In genomic region chr7:151769189-151769821, GRCh38 we compare ENCODE assay signal across 11 cellular contexts.
DNase-seq lines count a peak whose midpoint lies in the region; ATAC-seq and TF ChIP-seq lines count a peak whose summit lies in the region.
"Had no signal": no experiment of that assay in that cellular context is flagged by ENCODE, and none has a peak within 500 bp of the region (broad histone marks: within the 10 kb centered on the region; RNA-seq: fewer than 3 reads in every experiment).

No MANE protein-coding gene starts in this region.

- TF ChIP-seq CTCF in body of pancreas (IDR thresholded peaks at IDR 0.05) (no peak), type B pancreatic cell (conservative IDR thresholded peaks at IDR 0.05) (no peak)

- H3K4me1 Mint-ChIP-seq in CD4-positive, CD25-positive, alpha-beta regulatory T cell: peaks cover 7 to 61% (median 39%) of the 10 kb centered on the region in 4 donors
- peaks cover 36% of the 10 kb centered on the region for H3K4me1 Mint-ChIP-seq in activated CD4-positive, alpha-beta T cell treated with anti-CD3 and anti-CD28 coated beads, Interleukin-2, amount 10 ng/mL, durations not matched to agents 24 days and 14 days
- no peaks in the 10 kb centered on the region for H3K4me1 Mint-ChIP-seq in type B pancreatic cell (ENCODE audit: unreplicated experiment)

- WGBS in body of pancreas, 2 donors: 86 to 91% methylated on average over 9 to 11 of the region's 11 CpGs

- H3K27ac Mint-ChIP-seq in CD4-positive, CD25-positive, alpha-beta regulatory T cell: peak overlapping the region; percentile 88 to 97 (median 97)
- H3K27ac Mint-ChIP-seq in activated CD4-positive, alpha-beta T cell treated with anti-CD3 and anti-CD28 coated beads, Interleukin-2, amount 10 ng/mL, durations not matched to agents 24 days and 14 days: peak overlapping the region; percentile 83
- no peak overlapping the region for H3K27ac Mint-ChIP-seq in type B pancreatic cell

- TF ChIP-seq POLR2A in body of pancreas (IDR thresholded peaks at IDR 0.05): no peak

- no peaks in the 10 kb centered on the region for H3K27me3 ChIP-seq in CD4-positive, CD25-positive, alpha-beta regulatory T cell (ENCODE audit: control insufficient read depth, insufficient read depth, low read length)
- H3K27me3 ChIP-seq in body of pancreas: no peaks in the 10 kb centered on the region

- peaks cover 4% of the 10 kb centered on the region for H3K36me3 ChIP-seq in CD4-positive, CD25-positive, alpha-beta regulatory T cell (ENCODE audit: control insufficient read depth, insufficient read depth, low read length)
- H3K36me3 ChIP-seq in body of pancreas (replicated peaks in 1 of 2; ENCODE audit: insufficient read depth in 1 of 2, low read depth in 2 of 2): no peaks in the 10 kb centered on the region

- no peaks in the 10 kb centered on the region for H3K9me3 ChIP-seq in CD4-positive, CD25-positive, alpha-beta regulatory T cell (ENCODE audit: control insufficient read depth in 2 of 2, low read length in 2 of 2)
- no peaks in the 10 kb centered on the region for H3K9me3 ChIP-seq in body of pancreas

- intact Hi-C loops in activated CD4-positive, alpha-beta T cell treated with anti-CD3 and anti-CD28 coated beads, Interleukin-2, amount 10 ng/mL, durations not matched to agents 24 days and 14 days (cut with micrococcal nuclease): no loop called here
- intact Hi-C loops in body of pancreas (cut with DNase I): loop anchor here (10.0 kb wide), 1 partner anchor 395 kb away; no protein-coding TSS in a partner anchor

- H3K9me3 Mint-ChIP-seq in CD4-positive, CD25-positive, alpha-beta regulatory T cell: no peaks in the 10 kb centered on the region
- H3K9me3 Mint-ChIP-seq in activated CD4-positive, alpha-beta T cell treated with anti-CD3 and anti-CD28 coated beads, Interleukin-2, amount 10 ng/mL, durations not matched to agents 24 days and 14 days: peaks cover 4% of the 10 kb centered on the region
- no peaks in the 10 kb centered on the region for H3K9me3 Mint-ChIP-seq in type B pancreatic cell

- H3K4me3 Mint-ChIP-seq in CD4-positive, CD25-positive, alpha-beta regulatory T cell: peak overlapping the region; percentile 23 to 75 (median 54)
- peak overlapping the region; percentile 75 for H3K4me3 Mint-ChIP-seq in activated CD4-positive, alpha-beta T cell treated with anti-CD3 and anti-CD28 coated beads, Interleukin-2, amount 10 ng/mL, durations not matched to agents 24 days and 14 days
- no peak overlapping the region for H3K4me3 Mint-ChIP-seq in type B pancreatic cell

- peaks cover 23% of the 10 kb centered on the region for H3K4me1 ChIP-seq in CD4-positive, CD25-positive, alpha-beta regulatory T cell (ENCODE audit: control insufficient read depth, insufficient read depth, low read length, poor library complexity, severe bottlenecking)
- H3K4me1 ChIP-seq in body of pancreas: no peaks in the 10 kb centered on the region

- peak in 2 of 3 donors; percentile 76 to 88 for DNase-seq in CD4-positive, CD25-positive, alpha-beta regulatory T cell
- peak; percentile 81 for DNase-seq in activated CD4-positive, alpha-beta T cell treated with anti-CD3 and anti-CD28 coated beads, Interleukin-2, amount 10 ng/mL, durations not matched to agents 24 days and 14 days
- DNase-seq in central memory CD4-positive, alpha-beta T cell: peak; percentile 79
- no peak for DNase-seq in NCI-H446 treated with DMSO at 0.1 percent for 48 hours (lab: John Stamatoyannopoulos, UW)
- DNase-seq in body of pancreas: no peak
- DNase-seq in GDM1 (lab: John Stamatoyannopoulos, UW): no peak
- no peak for DNase-seq in type B pancreatic cell (ENCODE audit: extremely low spot score, unreplicated experiment)
- DNase-seq: cortex of kidney, KBM-7 had no signal

- H3K27ac ChIP-seq in CD4-positive, CD25-positive, alpha-beta regulatory T cell (ENCODE audit: insufficient read depth, low read length, poor library complexity, severe bottlenecking): peak overlapping the region; percentile 63
- H3K27ac ChIP-seq in body of pancreas: no peak overlapping the region

- peaks cover 28% of the 10 kb centered on the region for H3K36me3 Mint-ChIP-seq in CD4-positive, CD25-positive, alpha-beta regulatory T cell
- peaks cover 2% of the 10 kb centered on the region for H3K36me3 Mint-ChIP-seq in activated CD4-positive, alpha-beta T cell treated with anti-CD3 and anti-CD28 coated beads, Interleukin-2, amount 10 ng/mL, durations not matched to agents 24 days and 14 days (ENCODE audit: low read depth)
- H3K36me3 Mint-ChIP-seq in type B pancreatic cell: no peaks in the 10 kb centered on the region

- peak overlapping the region; percentile 59 for H3K4me3 ChIP-seq in CD4-positive, CD25-positive, alpha-beta regulatory T cell (ENCODE audit: low read depth, low read length)
- H3K4me3 ChIP-seq in body of pancreas: no peak overlapping the region

- peak; percentile 88 to 90 for ATAC-seq in CD4-positive, CD25-positive, alpha-beta regulatory T cell (ENCODE audit: low read depth in 2 of 2)
- ATAC-seq in GM21423 (IDR thresholded peaks at IDR 0.05; ENCODE audit: unreplicated experiment) (peak; percentile 59), body of pancreas (no peak)
- ATAC-seq: HCT116 had no signal

- H3K27me3 Mint-ChIP-seq in CD4-positive, CD25-positive, alpha-beta regulatory T cell: no peaks in the 10 kb centered on the region
- peaks cover 3% of the 10 kb centered on the region for H3K27me3 Mint-ChIP-seq in activated CD4-positive, alpha-beta T cell treated with anti-CD3 and anti-CD28 coated beads, Interleukin-2, amount 10 ng/mL, durations not matched to agents 24 days and 14 days
- peaks cover 11% of the 10 kb centered on the region for H3K27me3 Mint-ChIP-seq in type B pancreatic cell

Comparison
In these comparisons a context has a peak if more than half of its experiments do, and no peak if none do; other contexts are left out.
1. DNase-seq: peak in CD4-positive, CD25-positive, alpha-beta regulatory T cell (2 of 3), activated CD4-positive, alpha-beta T cell treated with anti-CD3 and anti-CD28 coated beads, Interleukin-2, amount 10 ng/mL, durations not matched to agents 24 days and 14 days (single experiment) and central memory CD4-positive, alpha-beta T cell (single experiment); none in NCI-H446 treated with DMSO at 0.1 percent for 48 hours (single experiment), body of pancreas (0 of 4), GDM1 (single experiment) and type B pancreatic cell (single experiment).